ENCODE assay signal across 1 cellular context in genomic region chr1:31591425-31592093, GRCh38.
TF ChIP-seq lines count a peak whose summit lies in the region.

No MANE protein-coding gene starts in this region.

TF ChIP-seq in HEK293, 187 proteins besides CTCF, POLR2A, EP300 and RAD21 (continued from another document and continues in another):
- TF ChIP-seq, protein P1, sequence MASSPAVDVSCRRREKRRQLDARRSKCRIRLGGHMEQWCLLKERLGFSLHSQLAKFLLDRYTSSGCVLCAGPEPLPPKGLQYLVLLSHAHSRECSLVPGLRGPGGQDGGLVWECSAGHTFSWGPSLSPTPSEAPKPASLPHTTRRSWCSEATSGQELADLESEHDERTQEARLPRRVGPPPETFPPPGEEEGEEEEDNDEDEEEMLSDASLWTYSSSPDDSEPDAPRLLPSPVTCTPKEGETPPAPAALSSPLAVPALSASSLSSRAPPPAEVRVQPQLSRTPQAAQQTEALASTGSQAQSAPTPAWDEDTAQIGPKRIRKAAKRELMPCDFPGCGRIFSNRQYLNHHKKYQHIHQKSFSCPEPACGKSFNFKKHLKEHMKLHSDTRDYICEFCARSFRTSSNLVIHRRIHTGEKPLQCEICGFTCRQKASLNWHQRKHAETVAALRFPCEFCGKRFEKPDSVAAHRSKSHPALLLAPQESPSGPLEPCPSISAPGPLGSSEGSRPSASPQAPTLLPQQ (tag by site-specific recombination; IDR thresholded peaks at IDR 0.05), result 0 out of 2 replicates have a peak, but pooled peaks have one; percentile 21
- TF ChIP-seq HOXC10 (CRISPR knock-in tag; IDR thresholded peaks at IDR 0.05) (no peak), ZBTB49 (tag by site-specific recombination; IDR thresholded peaks at IDR 0.05; ENCODE audit: low read depth) (no peak), ZNF138 (tag by site-specific recombination; IDR thresholded peaks at IDR 0.05; ENCODE audit: borderline replicate concordance) (no peak), AEBP2 (tag by site-specific recombination; IDR thresholded peaks at IDR 0.05; ENCODE audit: borderline replicate concordance) (no peak), SP2 (tag by site-specific recombination; IDR thresholded peaks at IDR 0.05) (no peak), ZBTB17 (tag by site-specific recombination; IDR thresholded peaks at IDR 0.05) (peak; percentile 78), ZSCAN18 (tag by site-specific recombination; IDR thresholded peaks at IDR 0.05) (no peak), GLIS1 (tag by site-specific recombination; IDR thresholded peaks at IDR 0.05) (peak; percentile 98), ZNF23 (tag by site-specific recombination; IDR thresholded peaks at IDR 0.05; ENCODE audit: borderline replicate concordance) (no peak), ZBTB20 (tag by site-specific recombination; IDR thresholded peaks at IDR 0.05) (no peak), ZNF571 (tag by site-specific recombination; IDR thresholded peaks at IDR 0.05) (no peak), ZNF626 (tag by site-specific recombination; IDR thresholded peaks at IDR 0.05) (no peak), ZBTB48 (tag by site-specific recombination; IDR thresholded peaks at IDR 0.05) (peak; percentile 54; the same call in 1 of the 2 replicates), ZNF311 (tag by site-specific recombination; IDR thresholded peaks at IDR 0.05; ENCODE audit: borderline replicate concordance) (no peak), ZNF791 (tag by site-specific recombination; IDR thresholded peaks at IDR 0.05) (no peak), HOXA7 (CRISPR knock-in tag; IDR thresholded peaks at IDR 0.05; ENCODE audit: borderline replicate concordance) (no peak), ZNF132 (tag by site-specific recombination; IDR thresholded peaks at IDR 0.05; ENCODE audit: borderline replicate concordance) (no peak), ZNF830 (tag by site-specific recombination; IDR thresholded peaks at IDR 0.05; ENCODE audit: low read depth) (no peak), ATF2 (tag by site-specific recombination; IDR thresholded peaks at IDR 0.05; ENCODE audit: low read depth) (no peak), ZFP3 (tag by site-specific recombination; IDR thresholded peaks at IDR 0.05; ENCODE audit: low read depth) (peak; percentile 92), PATZ1 (tag by site-specific recombination; IDR thresholded peaks at IDR 0.05) (peak; percentile 33; the same call in 1 of the 2 replicates), ZNF37A (tag by site-specific recombination; IDR thresholded peaks at IDR 0.05) (no peak), ZNF610 (tag by site-specific recombination; IDR thresholded peaks at IDR 0.05; ENCODE audit: borderline replicate concordance) (no peak), ZNF544 (tag by site-specific recombination; IDR thresholded peaks at IDR 0.05) (no peak), ZNF416 (tag by site-specific recombination; IDR thresholded peaks at IDR 0.05) (no peak), ZNF558 (tag by site-specific recombination; IDR thresholded peaks at IDR 0.05) (no peak), ZIC2 (tag by site-specific recombination; IDR thresholded peaks at IDR 0.05) (peak; percentile 82), ZNF184 (tag by site-specific recombination; IDR thresholded peaks at IDR 0.05) (no peak), ZNF473 (tag by site-specific recombination; IDR thresholded peaks at IDR 0.05) (no peak), ZNF529 (tag by site-specific recombination; IDR thresholded peaks at IDR 0.05; ENCODE audit: insufficient replicate concordance) (no peak), ZFP69B (tag by site-specific recombination; IDR thresholded peaks at IDR 0.05) (no peak), IKZF3 (tag by site-specific recombination; IDR thresholded peaks at IDR 0.05) (no peak), ZNF580 (tag by site-specific recombination; IDR thresholded peaks at IDR 0.05) (no peak), ZNF785 (tag by site-specific recombination; IDR thresholded peaks at IDR 0.05) (no peak), ZNF404 (tag by site-specific recombination; IDR thresholded peaks at IDR 0.05) (no peak), PRDM10 (tag by site-specific recombination; IDR thresholded peaks at IDR 0.05) (peak; percentile 82), ZXDB (tag by site-specific recombination; IDR thresholded peaks at IDR 0.05) (no peak), ZNF274 (IDR thresholded peaks at IDR 0.05; ENCODE audit: low read length) (no peak), ZNF274 (tag by site-specific recombination; IDR thresholded peaks at IDR 0.05; ENCODE audit: borderline replicate concordance) (no peak), TRIM28 (IDR thresholded peaks at IDR 0.05; ENCODE audit: borderline replicate concordance, low read length) (no peak), ZNF433 (tag by site-specific recombination; IDR thresholded peaks at IDR 0.05; ENCODE audit: low read depth) (no peak), SP3 (tag by site-specific recombination; IDR thresholded peaks at IDR 0.05) (no peak)
- TF ChIP-seq, protein P2, sequence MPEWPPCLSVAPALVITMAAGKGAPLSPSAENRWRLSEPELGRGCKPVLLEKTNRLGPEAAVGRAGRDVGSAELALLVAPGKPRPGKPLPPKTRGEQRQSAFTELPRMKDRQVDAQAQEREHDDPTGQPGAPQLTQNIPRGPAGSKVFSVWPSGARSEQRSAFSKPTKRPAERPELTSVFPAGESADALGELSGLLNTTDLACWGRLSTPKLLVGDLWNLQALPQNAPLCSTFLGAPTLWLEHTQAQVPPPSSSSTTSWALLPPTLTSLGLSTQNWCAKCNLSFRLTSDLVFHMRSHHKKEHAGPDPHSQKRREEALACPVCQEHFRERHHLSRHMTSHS (tag by site-specific recombination; IDR thresholded peaks at IDR 0.05), result no peak
- TF ChIP-seq, protein P3, sequence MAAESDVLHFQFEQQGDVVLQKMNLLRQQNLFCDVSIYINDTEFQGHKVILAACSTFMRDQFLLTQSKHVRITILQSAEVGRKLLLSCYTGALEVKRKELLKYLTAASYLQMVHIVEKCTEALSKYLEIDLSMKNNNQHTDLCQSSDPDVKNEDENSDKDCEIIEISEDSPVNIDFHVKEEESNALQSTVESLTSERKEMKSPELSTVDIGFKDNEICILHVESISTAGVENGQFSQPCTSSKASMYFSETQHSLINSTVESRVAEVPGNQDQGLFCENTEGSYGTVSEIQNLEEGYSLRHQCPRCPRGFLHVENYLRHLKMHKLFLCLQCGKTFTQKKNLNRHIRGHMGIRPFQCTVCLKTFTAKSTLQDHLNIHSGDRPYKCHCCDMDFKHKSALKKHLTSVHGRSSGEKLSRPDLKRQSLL (tag by site-specific recombination; IDR thresholded peaks at IDR 0.05), result no peak
- TF ChIP-seq, protein P4, sequence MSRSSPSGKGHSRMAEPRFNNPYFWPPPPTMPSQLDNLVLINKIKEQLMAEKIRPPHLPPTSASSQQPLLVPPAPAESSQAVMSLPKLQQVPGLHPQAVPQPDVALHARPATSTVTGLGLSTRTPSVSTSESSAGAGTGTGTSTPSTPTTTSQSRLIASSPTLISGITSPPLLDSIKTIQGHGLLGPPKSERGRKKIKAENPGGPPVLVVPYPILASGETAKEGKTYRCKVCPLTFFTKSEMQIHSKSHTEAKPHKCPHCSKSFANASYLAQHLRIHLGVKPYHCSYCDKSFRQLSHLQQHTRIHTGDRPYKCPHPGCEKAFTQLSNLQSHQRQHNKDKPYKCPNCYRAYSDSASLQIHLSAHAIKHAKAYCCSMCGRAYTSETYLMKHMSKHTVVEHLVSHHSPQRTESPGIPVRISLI (tag by site-specific recombination; IDR thresholded peaks at IDR 0.05), result no peak
